In the genomic region with DNA sequence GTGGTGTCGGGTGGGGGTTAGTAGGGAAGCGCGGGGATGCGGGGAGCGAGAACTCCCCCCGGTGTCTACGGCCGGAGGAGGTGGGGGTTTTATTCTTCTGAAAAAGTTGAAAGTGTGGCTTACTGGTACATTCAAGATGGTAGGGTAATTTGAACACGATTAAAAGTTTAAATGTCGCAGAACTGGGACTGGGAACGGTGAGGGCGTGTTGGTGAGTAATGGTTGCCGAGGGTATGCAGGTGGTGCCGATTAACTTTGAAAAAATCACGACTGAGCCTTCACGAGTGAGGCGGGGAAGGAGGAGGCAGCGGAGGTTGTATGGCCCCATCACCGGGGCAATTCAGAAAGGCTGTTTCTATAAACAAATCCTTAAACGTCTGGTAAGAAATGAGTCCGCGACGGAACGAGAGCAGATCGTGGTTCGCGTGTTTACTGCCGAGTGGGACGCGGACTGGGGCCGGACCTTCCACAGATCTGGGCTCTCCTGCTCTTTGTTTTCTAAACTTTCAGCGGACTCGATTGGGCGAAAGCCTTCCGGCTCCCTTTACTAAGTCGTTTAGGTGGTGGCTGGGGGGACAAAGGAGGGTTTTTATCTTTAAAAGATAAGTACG, we compare ENCODE assay signal across 8 cellular contexts. TPM values are rescaled to one million over a fixed set of nuclear protein-coding genes. Genes with fewer than 3 reads are reported as not detected.
DNase-seq lines count a peak whose midpoint lies in the region; ATAC-seq and TF ChIP-seq lines count a peak whose summit lies in the region.

No MANE protein-coding gene starts in this region.

- H3K4me3 ChIP-seq in iPS-18a (ENCODE audit: low read length) (peak overlapping the region; percentile 74), spleen (peak overlapping the region; percentile 63 to 96 (median 90))

- H3K9me3 ChIP-seq in iPS-18a (ENCODE audit: control insufficient read depth, low read depth, low read length) (no peaks in the 10 kb centered on the region), spleen (no peaks in the 10 kb centered on the region)

- TF ChIP-seq CTCF in spleen (IDR thresholded peaks at IDR 0.05 in 8 of 11, conservative IDR thresholded peaks at IDR 0.05 in 3 of 11) = no peak

- WGBS in spleen, 5 donors = 2 to 3% (median 2%) methylated on average over 37 of the region's 37 CpGs

- H3K36me3 ChIP-seq in iPS-18a (ENCODE audit: control insufficient read depth, low read depth, low read length) (no peaks in the 10 kb centered on the region), spleen (no peaks in the 10 kb centered on the region)

- H3K4me1 ChIP-seq in iPS-18a (ENCODE audit: control insufficient read depth, low read depth, low read length) (peaks cover 25% of the 10 kb centered on the region), spleen (peaks cover 12 to 77% (median 38%) of the 10 kb centered on the region in 6 donors)

- H3K9ac ChIP-seq in iPS-18a (ENCODE audit: low read length) = peak overlapping the region; percentile 78

- no peaks in the 10 kb centered on the region for H3K9me3 Mint-ChIP-seq in activated naive CD8-positive, alpha-beta T cell treated with anti-CD3 and anti-CD28 coated beads for 36 hours

- peaks cover 9% of the 10 kb centered on the region for H3K27me3 Mint-ChIP-seq in activated naive CD8-positive, alpha-beta T cell treated with anti-CD3 and anti-CD28 coated beads for 36 hours

- no peaks in the 10 kb centered on the region for H3K36me3 Mint-ChIP-seq in activated naive CD8-positive, alpha-beta T cell treated with anti-CD3 and anti-CD28 coated beads for 36 hours

- H3K27ac ChIP-seq in iPS-18a (ENCODE audit: low read length) (no peak overlapping the region), spleen (peak overlapping the region; percentile 74 to 93 (median 92))

- DNase-seq in NCI-H82 (lab: John Stamatoyannopoulos, UW) (peak; percentile 52), NCI-H82 treated with DMSO at 0.1 percent for 48 hours (lab: John Stamatoyannopoulos, UW; ENCODE audit: unreplicated experiment) (no peak), spleen (no peak), SW480 (ENCODE audit: low spot score) (no peak), SK-N-DZ (ENCODE audit: low spot score) (no peak)
- DNase-seq in activated naive CD8-positive, alpha-beta T cell treated with anti-CD3 and anti-CD28 coated beads for 36 hours = peak; percentile 22

- peak overlapping the region; percentile 85 for H3K27ac Mint-ChIP-seq in activated naive CD8-positive, alpha-beta T cell treated with anti-CD3 and anti-CD28 coated beads for 36 hours

- intact Hi-C loops in spleen (cut with DNase I; ENCODE audit: low total_unique reads) = loop anchor here (10.0 kb wide), 1 partner anchor 136 kb away; no protein-coding TSS in a partner anchor

- no peak for ATAC-seq in HG03342 (IDR thresholded peaks at IDR 0.05; ENCODE audit: unreplicated experiment)

- TF ChIP-seq POLR2A in spleen (IDR thresholded peaks at IDR 0.05) = no peak

- peaks cover 42% of the 10 kb centered on the region for H3K4me1 Mint-ChIP-seq in activated naive CD8-positive, alpha-beta T cell treated with anti-CD3 and anti-CD28 coated beads for 36 hours

- H3K27me3 ChIP-seq in iPS-18a (ENCODE audit: control insufficient read depth, insufficient read depth, low read length) (peaks cover 25% of the 10 kb centered on the region), spleen (replicated peaks in 1 of 7) (peaks cover 0 to 46% (median 15%) of the 10 kb centered on the region in 7 donors)

- H3K4me3 Mint-ChIP-seq in activated naive CD8-positive, alpha-beta T cell treated with anti-CD3 and anti-CD28 coated beads for 36 hours = peak overlapping the region; percentile 90

RNA-seq across cellular contexts. Expression of a gene that starts 2.6 kb away (rescaled TPM):
- 10 to 100 TPM; 17.7 to 18.9 TPM for total RNA-seq in activated naive CD8-positive, alpha-beta T cell treated with anti-CD3 and anti-CD28 coated beads for 36 hours
- total RNA-seq in spleen = 100 to 1,000 TPM in 1 of 7 donors, 10 to 100 TPM in 6; 43.9 to 104 (median 53.8) TPM
- polyA plus RNA-seq in spleen = 1 to 10 TPM; 1.1 to 2.9 (median 2.0) TPM
- 12.2 and 14.3 TPM in 2 replicates for polyA plus RNA-seq in SK-N-DZ (2014; cell fraction: cytosol; rRNA removed)
- polyA plus RNA-seq in SK-N-DZ (2014; cell fraction: nucleus; rRNA removed) = 10.9 and 20.3 TPM in 2 replicates

Comparison
In these comparisons a context has a peak if more than half of its experiments do, and no peak if none do; other contexts are left out.
1. DNase-seq: peak in NCI-H82 (single experiment) and activated naive CD8-positive, alpha-beta T cell treated with anti-CD3 and anti-CD28 coated beads for 36 hours (single experiment); none in NCI-H82 treated with DMSO at 0.1 percent for 48 hours (single experiment), spleen (single experiment), SW480 (single experiment) and SK-N-DZ (single experiment).